ENCODE assay signal across 17 cellular contexts in the genomic region with DNA sequence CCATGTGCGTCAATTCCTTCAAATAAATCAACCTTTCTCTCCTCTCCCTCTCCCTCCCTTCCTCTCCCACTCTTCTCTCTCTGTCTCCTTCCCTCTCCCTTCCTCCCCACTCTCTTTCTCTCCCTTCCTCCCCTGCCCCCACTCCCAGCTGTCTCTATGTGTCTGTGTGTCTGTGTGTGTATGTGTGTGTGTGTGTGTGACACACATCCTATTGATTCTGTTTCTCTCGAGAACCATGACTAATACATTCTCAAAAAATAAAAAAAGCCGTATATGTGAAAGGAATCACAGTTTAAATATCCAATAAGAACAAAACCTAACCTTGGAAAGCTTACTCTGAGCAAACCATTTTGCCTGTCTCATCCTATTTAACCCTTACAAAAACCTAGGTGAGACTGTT. TPM values are rescaled to one million over a fixed set of nuclear protein-coding genes. Genes with fewer than 3 reads are reported as not detected.
A peak's percentile ranks its signal among the peaks of the same experiment; 100 is the strongest.
DNase-seq lines count a peak whose midpoint lies in the region; ATAC-seq, FAIRE-seq and TF ChIP-seq lines count a peak whose summit lies in the region.
"Had no signal": no experiment of that assay in that cellular context is flagged by ENCODE, and none has a peak within 500 bp of the region (broad histone marks: within the 10 kb centered on the region; RNA-seq: fewer than 3 reads in every experiment).

No MANE protein-coding gene starts in this region.

- H3K4me3 Mint-ChIP-seq in Caco-2 (ENCODE audit: unreplicated experiment): no peak overlapping the region
- H3K4me3 Mint-ChIP-seq: naive thymus-derived CD4-positive, alpha-beta T cell; T-helper 17 cell had no signal

- H3K36me3 Mint-ChIP-seq in Caco-2 (ENCODE audit: insufficient read depth, unreplicated experiment): no peaks in the 10 kb centered on the region

- H2BK15ac ChIP-seq in mesendoderm (replicated peaks; ENCODE audit: low read depth): no peak overlapping the region

- no peak overlapping the region for H3K27ac ChIP-seq in mesendoderm (ENCODE audit: low read depth, low read length)
- no peak overlapping the region for H3K27ac ChIP-seq in small intestine (ENCODE audit: low read depth in 1 of 2, low read length in 1 of 2)
- H3K27ac ChIP-seq: cardiac muscle cell, left ventricle myocardium inferior, psoas muscle had no signal

- H3K9ac ChIP-seq in mesendoderm (ENCODE audit: low read length): no peak overlapping the region

- H4K8ac ChIP-seq in mesendoderm (ENCODE audit: low read depth, low read length): no peak overlapping the region

- ATAC-seq in GM18858 (IDR thresholded peaks at IDR 0.05; ENCODE audit: unreplicated experiment): no peak
- no peak for ATAC-seq in HG02588 (IDR thresholded peaks at IDR 0.05; ENCODE audit: unreplicated experiment)
- ATAC-seq: naive thymus-derived CD4-positive, alpha-beta T cell; psoas muscle; T-helper 17 cell had no signal

- no peaks in the 10 kb centered on the region for H3K9me3 ChIP-seq in Caco-2
- H3K9me3 ChIP-seq in small intestine (ENCODE audit: control insufficient read depth, low read depth): no peaks in the 10 kb centered on the region
- H3K9me3 ChIP-seq: left ventricle myocardium inferior, MG63, psoas muscle had no signal

- H3K79me1 ChIP-seq in mesendoderm (ENCODE audit: low read length): no peaks in the 10 kb centered on the region

- TF ChIP-seq CTCF in AG10803 (conservative IDR thresholded peaks at IDR 0.05; ENCODE audit: low read length): no peak
- TF ChIP-seq CTCF in HFF-Myc (IDR thresholded peaks at IDR 0.05; ENCODE audit: low read depth, low read length, missing control alignments): no peak
- TF ChIP-seq CTCF in Caco-2 (IDR thresholded peaks at IDR 0.05; ENCODE audit: insufficient read depth in 1 of 2, low read depth in 1 of 2, low read length in 1 of 2, severe bottlenecking in 1 of 2, unreplicated experiment in 1 of 2): no peak

- no peak overlapping the region for H3K56ac ChIP-seq in mesendoderm (ENCODE audit: low read length)

- peaks cover 7% of the 10 kb centered on the region for H3K9me3 Mint-ChIP-seq in Caco-2 (ENCODE audit: unreplicated experiment)

- no peak overlapping the region for H3K4me2 ChIP-seq in mesendoderm (ENCODE audit: low read length)

- H3K27me3 ChIP-seq in mesendoderm (ENCODE audit: insufficient read depth, low read length, poor library complexity): no peaks in the 10 kb centered on the region
- no peaks in the 10 kb centered on the region for H3K27me3 ChIP-seq in Caco-2 (replicated peaks; ENCODE audit: control insufficient read depth, insufficient read depth, low read length)
- H3K27me3 ChIP-seq in small intestine (ENCODE audit: control insufficient read depth in 2 of 2, insufficient read depth in 2 of 2, low read length in 2 of 2): no peaks in the 10 kb centered on the region
- H3K27me3 ChIP-seq: cardiac muscle cell, MG63 had no signal

- H3K18ac ChIP-seq in mesendoderm (ENCODE audit: low read length): no peak overlapping the region

- no peaks in the 10 kb centered on the region for H3K4me1 ChIP-seq in mesendoderm (ENCODE audit: control insufficient read depth, low read depth, low read length)
- no peaks in the 10 kb centered on the region for H3K4me1 ChIP-seq in Caco-2
- no peaks in the 10 kb centered on the region for H3K4me1 ChIP-seq in small intestine (ENCODE audit: control insufficient read depth in 2 of 2, insufficient read depth in 1 of 2, low read depth in 1 of 2, low read length in 1 of 2)
- H3K4me1 ChIP-seq: left ventricle myocardium inferior, psoas muscle had no signal

- no peaks in the 10 kb centered on the region for H3K79me2 ChIP-seq in mesendoderm (ENCODE audit: control insufficient read depth, insufficient read depth, low read length)

- DNase-seq in AG10803 (ENCODE audit: low read depth) (peak; percentile 7), HFF-Myc (ENCODE audit: extremely low read depth, low read depth) (peak; percentile 30), dermis blood vessel endothelial cell (peak; percentile 62), mesendoderm (peak; percentile 31), Caco-2 (no peak), small intestine (no peak)
- DNase-seq: activated naive CD4-positive, alpha-beta T cell treated with anti-CD3 and anti-CD28 coated beads, Interleukin-2, amount 50 U/mL, for 16 hours; left ventricle myocardium inferior; MG63; naive thymus-derived CD4-positive, alpha-beta T cell; NCI-H2081 treated with DMSO at 0.1 percent for 48 hours; psoas muscle; stimulated activated CD4-positive, alpha-beta T cell treated with anti-CD3 and anti-CD28 coated beads, Interleukin-2, amount 100 ng/mL, for 24 hours; T-helper 17 cell had no signal

- no peak overlapping the region for H3K27ac Mint-ChIP-seq in Caco-2 (ENCODE audit: unreplicated experiment)
- H3K27ac Mint-ChIP-seq: T-helper 17 cell had no signal

- no peaks in the 10 kb centered on the region for H3K36me3 ChIP-seq in mesendoderm (ENCODE audit: control insufficient read depth, insufficient read depth, low read length)
- no peaks in the 10 kb centered on the region for H3K36me3 ChIP-seq in Caco-2 (ENCODE audit: control insufficient read depth, insufficient read depth, low read length)
- no peaks in the 10 kb centered on the region for H3K36me3 ChIP-seq in small intestine (ENCODE audit: control insufficient read depth in 2 of 2, insufficient read depth in 2 of 2, low read length in 2 of 2)
- H3K36me3 ChIP-seq: cardiac muscle cell, left ventricle myocardium inferior, MG63 had no signal

- H4K5ac ChIP-seq in mesendoderm (ENCODE audit: low read length): no peak overlapping the region

- no peak overlapping the region for H2BK5ac ChIP-seq in mesendoderm (ENCODE audit: low read length)

- no peak overlapping the region for H2BK120ac ChIP-seq in mesendoderm (ENCODE audit: low read depth, low read length)

- H3K4me3 ChIP-seq in AG10803 (ENCODE audit: low read length): no peak overlapping the region
- no peak overlapping the region for H3K4me3 ChIP-seq in HFF-Myc (replicated peaks; ENCODE audit: low read depth, low read length)
- no peak overlapping the region for H3K4me3 ChIP-seq in mesendoderm (ENCODE audit: low read length)
- no peak overlapping the region for H3K4me3 ChIP-seq in Caco-2 (ENCODE audit: low read depth, low read length)
- no peak overlapping the region for H3K4me3 ChIP-seq in small intestine (ENCODE audit: low read depth in 1 of 2, low read length in 2 of 2)
- H3K4me3 ChIP-seq: cardiac muscle cell, left ventricle myocardium inferior, MG63, psoas muscle had no signal

- no peak for FAIRE-seq in small intestine (lab: Jason Lieb, UNC)

- no peak overlapping the region for H2AK5ac ChIP-seq in mesendoderm (ENCODE audit: low read length)

- intact Hi-C loops in Caco-2 (cut with micrococcal nuclease; ENCODE audit: unreplicated experiment): no loop called here

- H3K23ac ChIP-seq in mesendoderm (ENCODE audit: low read length): no peak overlapping the region

- CTCF ChIA-PET in Caco-2 (lab: Charles Lee): no interaction called here

- WGBS in mesendoderm (ENCODE audit: extremely low coverage, insufficient coverage, low lambda C conversion rate): no CpG with 5 or more reads among the region's 3 CpGs
- WGBS in small intestine, 3 donors: 49 to 74% (median 64%) methylated on average over 3 of the region's 3 CpGs

- no peak overlapping the region for H3K4ac ChIP-seq in mesendoderm (ENCODE audit: low read depth, low read length)

- peaks cover 10% of the 10 kb centered on the region for H3K4me1 Mint-ChIP-seq in Caco-2 (ENCODE audit: low read depth, unreplicated experiment)
- H3K4me1 Mint-ChIP-seq: naive thymus-derived CD4-positive, alpha-beta T cell; T-helper 17 cell had no signal

- POLR2A ChIA-PET in Caco-2 (lab: Charles Lee): no interaction called here

- BruUV-seq in Caco-2 (replicated peaks; lab: Mats Ljungman, UMichigan): no TSS peak

- H3K27me3 Mint-ChIP-seq in Caco-2 (ENCODE audit: insufficient read depth, unreplicated experiment): no peaks in the 10 kb centered on the region
- H3K27me3 Mint-ChIP-seq: T-helper 17 cell had no signal

RNA-seq across cellular contexts. Expression of a gene that starts 8.5 kb away (rescaled TPM):
- total RNA-seq in dermis blood vessel endothelial cell (not detected in 2 replicates), Caco-2 (2022) (not detected in 2 replicates)
- polyA plus RNA-seq in mesendoderm (2013, experiment 1 of 2): not detected
- not detected for polyA plus RNA-seq in mesendoderm (2013, experiment 2 of 2)
- 10 to 100 TPM in 2 of 3 donors, 1 to 10 TPM in 1; 1.5 to 83.0 (median 13.0) TPM for polyA plus RNA-seq in small intestine
- polyA plus RNA-seq: naive thymus-derived CD4-positive, alpha-beta T cell had no signal

Comparison
In these comparisons a context has a peak if more than half of its experiments do, and no peak if none do; other contexts are left out.
1. DNase-seq: peak in AG10803 (single experiment), HFF-Myc (single experiment), dermis blood vessel endothelial cell (single experiment) and mesendoderm (single experiment); none in Caco-2 (0 of 2) and small intestine (single experiment).